Comparison of ENCODE assay signal across 8 cellular contexts in genomic region chr16:58686985-58687706, GRCh38. TPM values are rescaled to one million over a fixed set of nuclear protein-coding genes. Genes with fewer than 3 reads are reported as not detected.
DNase-seq lines count a peak whose midpoint lies in the region; ATAC-seq and TF ChIP-seq lines count a peak whose summit lies in the region.
"Not testable (repeated sequence)": the region's sequence is repeated elsewhere in the genome, so short reads cannot be mapped to it uniquely, and the experiment has no call there.

No MANE protein-coding gene starts in this region.

- not testable (repeated sequence) for H3K27ac Mint-ChIP-seq in CD4-positive, alpha-beta T cell; activated B cell treated with CpG ODN at 0.5 μM for 24 hours; natural killer cell

- not testable (repeated sequence) for H3K27me3 Mint-ChIP-seq in CD4-positive, alpha-beta T cell; activated B cell treated with CpG ODN at 0.5 μM for 24 hours
- peaks cover 6 to 13% of the 10 kb centered on the region in 2 donors for H3K27me3 Mint-ChIP-seq in natural killer cell (ENCODE audit: low read depth in 2 of 2)

- not testable (repeated sequence) for H3K9ac ChIP-seq in mammary epithelial cell (ENCODE audit: insufficient read depth, low read length); smooth muscle cell (ENCODE audit: low read depth)

- DNase-seq in CD4-positive, alpha-beta T cell; activated B cell treated with CpG ODN at 0.5 μM for 24 hours; natural killer cell; smooth muscle cell (lab: John Stamatoyannopoulos, UW; ENCODE audit: unreplicated experiment): not testable (repeated sequence)
- DNase-seq in HS-27A (ENCODE audit: low read depth) (peak; percentile 20), MV-4-11 (lab: John Stamatoyannopoulos, UW) (peak; percentile 16), mammary epithelial cell (peak; percentile 6), fibroblast of the aortic adventitia (ENCODE audit: low read depth) (peak; percentile 20)

- BruUV-seq in mammary epithelial cell (replicated peaks; lab: Mats Ljungman, UMichigan) = not testable (repeated sequence)

- not testable (repeated sequence) for H2AFZ ChIP-seq in mammary epithelial cell (ENCODE audit: low read depth, low read length); smooth muscle cell (ENCODE audit: low read depth)

- not testable (repeated sequence) for H3K27ac ChIP-seq in CD4-positive, alpha-beta T cell (ENCODE audit: low read depth, low read length); mammary epithelial cell (ENCODE audit: insufficient read depth, low read depth, low read length)
- H3K27ac ChIP-seq in smooth muscle cell (ENCODE audit: low read depth) = peak overlapping the region; percentile 33

- not testable (repeated sequence) for H3K36me3 ChIP-seq in mammary epithelial cell (ENCODE audit: insufficient read depth, low read length); smooth muscle cell (ENCODE audit: low read depth)

- not testable (repeated sequence) for H3K36me3 Mint-ChIP-seq in CD4-positive, alpha-beta T cell (ENCODE audit: low read depth); activated B cell treated with CpG ODN at 0.5 μM for 24 hours (ENCODE audit: low read depth); natural killer cell

- intact Hi-C loops in CD4-positive, alpha-beta T cell (cut with DNase I, micrococcal nuclease) = loop anchor here in 1 of 2 experiments (5.0 kb wide), 1 partner anchor 45 kb away; the partner anchor contains the start of gene GOT2
- intact Hi-C loops in activated B cell treated with CpG ODN at 0.5 μM for 24 hours (cut with micrococcal nuclease); mammary epithelial cell (cut with micrococcal nuclease); natural killer cell (cut with micrococcal nuclease): not testable (repeated sequence)

- H3K4me3 ChIP-seq in mammary epithelial cell (replicated peaks in 1 of 3; ENCODE audit: insufficient read depth in 1 of 3, low read depth in 2 of 3, low read length in 3 of 3); fibroblast of the aortic adventitia (ENCODE audit: low read depth, low read length); smooth muscle cell: not testable (repeated sequence)

- not testable (repeated sequence) for TF ChIP-seq CTCF in CD4-positive, alpha-beta T cell (IDR thresholded peaks at IDR 0.05); activated B cell treated with CpG ODN at 0.5 μM for 24 hours (IDR thresholded peaks at IDR 0.05); mammary epithelial cell (conservative IDR thresholded peaks at IDR 0.05 in 1 of 2, IDR thresholded peaks at IDR 0.05 in 1 of 2; ENCODE audit: extremely low read depth in 1 of 2, insufficient read depth in 1 of 2, low read depth in 1 of 2, low read length in 2 of 2); fibroblast of the aortic adventitia (IDR thresholded peaks at IDR 0.05; ENCODE audit: insufficient read depth, low read length); natural killer cell (IDR thresholded peaks at IDR 0.05); smooth muscle cell (IDR thresholded peaks at IDR 0.05; ENCODE audit: borderline replicate concordance, insufficient read depth, poor library complexity, severe bottlenecking)

- H3K27me3 ChIP-seq in CD4-positive, alpha-beta T cell (ENCODE audit: control insufficient read depth, insufficient read depth, low read length); mammary epithelial cell (ENCODE audit: insufficient read depth, low read length); smooth muscle cell (ENCODE audit: low read depth): not testable (repeated sequence)

- peaks cover 18% of the 10 kb centered on the region for H3K79me2 ChIP-seq in mammary epithelial cell (ENCODE audit: insufficient read depth, low read length)
- peaks cover 11% of the 10 kb centered on the region for H3K79me2 ChIP-seq in smooth muscle cell (ENCODE audit: low read depth)

- POLR2A ChIA-PET in CD4-positive, alpha-beta T cell (lab: Charles Lee); activated B cell treated with CpG ODN at 0.5 μM for 24 hours (lab: Charles Lee): not testable (repeated sequence)

- in situ Hi-C loops in mammary epithelial cell (cut with MboI; ENCODE audit: low sequenced_read_pairs in 2 of 2) = not testable (repeated sequence)

- H3K4me2 ChIP-seq in mammary epithelial cell (ENCODE audit: insufficient read depth, low read depth, low read length); smooth muscle cell: not testable (repeated sequence)

- 86% methylated on average over 8 of the region's 8 CpGs for WGBS in mammary epithelial cell (ENCODE audit: low coverage, missing lambda C conversion rate)
- WGBS in smooth muscle cell (ENCODE audit: low lambda C conversion rate) = 60% methylated on average over 8 of the region's 8 CpGs

- not testable (repeated sequence) for H3K9me3 Mint-ChIP-seq in CD4-positive, alpha-beta T cell; activated B cell treated with CpG ODN at 0.5 μM for 24 hours; natural killer cell

- H3K4me3 Mint-ChIP-seq in CD4-positive, alpha-beta T cell = peak overlapping the region; percentile 45
- H3K4me3 Mint-ChIP-seq in activated B cell treated with CpG ODN at 0.5 μM for 24 hours (peak overlapping the region; percentile 36), natural killer cell (peak overlapping the region; percentile 63)

- CTCF ChIA-PET in CD4-positive, alpha-beta T cell (lab: Charles Lee); activated B cell treated with CpG ODN at 0.5 μM for 24 hours (lab: Charles Lee); mammary epithelial cell (lab: Charles Lee; ENCODE audit: low non-redundant PET): not testable (repeated sequence)

- not testable (repeated sequence) for H3F3A ChIP-seq in smooth muscle cell (ENCODE audit: low read depth)

- H3K4me1 ChIP-seq in mammary epithelial cell (ENCODE audit: insufficient read depth, low read length) = not testable (repeated sequence)
- peaks cover 11% of the 10 kb centered on the region for H3K4me1 ChIP-seq in smooth muscle cell (ENCODE audit: low read depth)

- ATAC-seq in CD4-positive, alpha-beta T cell (ENCODE audit: poor library complexity); activated B cell treated with CpG ODN at 0.5 μM for 24 hours (ENCODE audit: low read depth); natural killer cell: not testable (repeated sequence)

- H3K9me3 ChIP-seq in CD4-positive, alpha-beta T cell (ENCODE audit: control insufficient read depth, low read length); mammary epithelial cell (replicated peaks; ENCODE audit: insufficient read depth, low read length); smooth muscle cell (replicated peaks; ENCODE audit: low read depth): not testable (repeated sequence)

- H4K20me1 ChIP-seq in mammary epithelial cell (ENCODE audit: insufficient read depth, low read length); smooth muscle cell (ENCODE audit: low read depth): not testable (repeated sequence)

- dilution Hi-C loops in mammary epithelial cell (cut with HindIII; ENCODE audit: low sequenced_read_pairs) = not testable (repeated sequence)

- peaks cover 20% of the 10 kb centered on the region for H3K4me1 Mint-ChIP-seq in CD4-positive, alpha-beta T cell (ENCODE audit: low read depth)
- peaks cover 20% of the 10 kb centered on the region for H3K4me1 Mint-ChIP-seq in activated B cell treated with CpG ODN at 0.5 μM for 24 hours
- peaks cover 17 to 20% of the 10 kb centered on the region in 2 donors for H3K4me1 Mint-ChIP-seq in natural killer cell

RNA-seq across cellular contexts. Expression of gene SLC38A7, which starts 2.6 kb away (rescaled TPM):
- 1 to 10 TPM; 5.3 to 5.6 TPM for total RNA-seq in CD4-positive, alpha-beta T cell
- total RNA-seq in activated B cell treated with CpG ODN at 0.5 μM for 24 hours (14.5 and 18.8 TPM in 2 replicates), mammary epithelial cell (10 to 100 TPM; 22.7 to 42.0 TPM), fibroblast of the aortic adventitia (ENCODE audit: low replicate concordance) (17.3 and 27.4 TPM in 2 replicates), natural killer cell (10 to 100 TPM in 2 of 3 donors, 1 to 10 TPM in 1; 9.2 to 16.9 (median 14.1) TPM), smooth muscle cell (9.8 and 12.3 TPM in 2 replicates)
- polyA plus RNA-seq in mammary epithelial cell (15.2 TPM), smooth muscle cell (15.9 and 22.1 TPM in 2 replicates)
- 22.6 TPM for polyA minus RNA-seq in mammary epithelial cell

RNA-seq across cellular contexts. Expression of gene GOT2, which starts 47.0 kb away (rescaled TPM):
- 10 to 100 TPM; 17.4 to 18.7 TPM for total RNA-seq in CD4-positive, alpha-beta T cell
- total RNA-seq in activated B cell treated with CpG ODN at 0.5 μM for 24 hours (53.6 and 59.2 TPM in 2 replicates), mammary epithelial cell (100 to 1,000 TPM in 1 of 2 donors, 10 to 100 TPM in 1; 74.7 to 160 TPM), fibroblast of the aortic adventitia (ENCODE audit: low replicate concordance) (13.1 and 29.9 TPM in 2 replicates), natural killer cell (10 to 100 TPM; 21.1 to 32.5 (median 32.0) TPM), smooth muscle cell (43.6 and 53.8 TPM in 2 replicates)
- polyA plus RNA-seq in mammary epithelial cell (142 TPM), smooth muscle cell (76.9 and 83.5 TPM in 2 replicates)
- polyA minus RNA-seq in mammary epithelial cell = 242 TPM

RNA-seq across cellular contexts. Expression of gene CNOT1, which starts 57.5 kb away (rescaled TPM):
- 100 to 1,000 TPM; 164 to 184 TPM for total RNA-seq in CD4-positive, alpha-beta T cell
- 243 and 266 TPM in 2 replicates for total RNA-seq in activated B cell treated with CpG ODN at 0.5 μM for 24 hours
- 100 to 1,000 TPM; 159 to 191 TPM for total RNA-seq in mammary epithelial cell
- 115 TPM for polyA plus RNA-seq in mammary epithelial cell
- polyA minus RNA-seq in mammary epithelial cell = 324 TPM
- 78.1 and 136 TPM in 2 replicates for total RNA-seq in fibroblast of the aortic adventitia (ENCODE audit: low replicate concordance)
- 100 to 1,000 TPM; 242 to 275 (median 249) TPM for total RNA-seq in natural killer cell
- total RNA-seq in smooth muscle cell = 88.4 and 108 TPM in 2 replicates
- polyA plus RNA-seq in smooth muscle cell = 42.6 and 46.1 TPM in 2 replicates
